In the genomic region with DNA sequence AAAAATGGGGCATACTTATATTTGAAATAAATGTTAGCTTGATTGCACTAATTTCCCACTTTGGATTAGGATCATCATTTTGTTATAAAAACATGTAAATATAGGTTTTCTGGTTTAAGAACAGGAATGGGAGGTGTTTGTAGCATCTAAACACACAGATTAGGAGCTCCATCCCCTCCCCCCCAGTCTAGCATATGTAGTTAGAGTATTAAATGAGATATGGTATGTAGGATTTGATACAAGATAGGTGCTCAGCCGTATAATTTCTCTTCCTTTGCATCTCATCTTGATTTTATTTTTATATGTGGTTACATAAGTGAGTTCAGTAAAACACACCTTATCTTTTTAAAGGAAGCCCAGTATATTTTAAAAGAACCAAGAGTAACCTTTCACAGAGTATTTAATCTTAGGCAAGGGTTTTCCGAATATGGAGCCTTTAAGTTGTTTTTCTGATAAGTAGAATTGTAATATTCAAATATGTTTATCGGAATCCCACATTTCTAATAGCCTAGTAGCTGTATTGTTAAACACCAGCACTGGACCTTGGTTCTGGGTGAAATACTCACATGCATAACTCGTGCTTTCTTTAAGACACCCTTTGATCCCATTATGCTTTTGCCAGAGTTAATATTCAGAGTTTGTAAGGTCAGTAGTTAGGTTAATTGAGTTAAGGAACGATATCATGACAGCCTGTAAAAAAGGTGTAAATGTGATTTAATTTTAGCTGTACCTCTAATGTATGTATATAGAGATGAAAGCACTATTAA, we compare ENCODE assay signal across 9 cellular contexts. TPM values are rescaled to one million over a fixed set of nuclear protein-coding genes. Genes with fewer than 3 reads are reported as not detected.
DNase-seq lines count a peak whose midpoint lies in the region; ATAC-seq and TF ChIP-seq lines count a peak whose summit lies in the region.
"Had no signal": no experiment of that assay in that cellular context is flagged by ENCODE, and none has a peak within 500 bp of the region (broad histone marks: within the 10 kb centered on the region; RNA-seq: fewer than 3 reads in every experiment).

No MANE protein-coding gene starts in this region.

- no peak for DNase-seq in activated T-cell treated with anti-CD3 and anti-CD28 coated beads, Interleukin-2, amount 50 U/mL, for 4 hours
- DNase-seq in activated T-cell treated with anti-CD3 and anti-CD28 coated beads for 4 hours (no peak), hepatocyte (ENCODE audit: low spot score) (no peak), SK-N-DZ (ENCODE audit: low spot score) (no peak), NCI-H2107 treated with DMSO at 0.1 percent for 48 hours (lab: John Stamatoyannopoulos, UW; ENCODE audit: unreplicated experiment) (no peak)
- no peak for DNase-seq in stimulated activated naive CD8-positive, alpha-beta T cell treated with anti-CD3 and anti-CD28 coated beads, Interleukin-15, amount 100 ng/mL, for 72 hours

- no peaks in the 10 kb centered on the region for H3K9me3 Mint-ChIP-seq in activated T-cell treated with anti-CD3 and anti-CD28 coated beads, Interleukin-2, amount 50 U/mL, for 4 hours
- H3K9me3 Mint-ChIP-seq in stimulated activated naive CD8-positive, alpha-beta T cell treated with anti-CD3 and anti-CD28 coated beads, Interleukin-15, amount 100 ng/mL, for 72 hours, result no peaks in the 10 kb centered on the region

- H3K36me3 Mint-ChIP-seq in activated T-cell treated with anti-CD3 and anti-CD28 coated beads, Interleukin-2, amount 50 U/mL, for 4 hours (ENCODE audit: insufficient read depth), result peaks cover 14% of the 10 kb centered on the region

- H3K27me3 Mint-ChIP-seq in activated T-cell treated with anti-CD3 and anti-CD28 coated beads, Interleukin-2, amount 50 U/mL, for 4 hours (ENCODE audit: low read depth), result no peaks in the 10 kb centered on the region
- H3K27me3 Mint-ChIP-seq in stimulated activated naive CD8-positive, alpha-beta T cell treated with anti-CD3 and anti-CD28 coated beads, Interleukin-15, amount 100 ng/mL, for 72 hours, result no peaks in the 10 kb centered on the region

- peak overlapping the region; percentile 91 for H3K4me3 ChIP-seq in WI38 (ENCODE audit: low read depth, low read length)
- peak overlapping the region; percentile 93 for H3K4me3 ChIP-seq in hepatocyte

- ATAC-seq in activated T-cell treated with anti-CD3 and anti-CD28 coated beads, Interleukin-2, amount 50 U/mL, for 4 hours, result no peak
- no peak for ATAC-seq in stimulated activated naive CD8-positive, alpha-beta T cell treated with anti-CD3 and anti-CD28 coated beads, Interleukin-15, amount 100 ng/mL, for 72 hours
- ATAC-seq in GM19452 (IDR thresholded peaks at IDR 0.05; ENCODE audit: unreplicated experiment), result no peak

- H3K27me3 ChIP-seq in hepatocyte, result no peaks in the 10 kb centered on the region

- H3K4me1 ChIP-seq in hepatocyte (ENCODE audit: insufficient read depth), result peaks cover 8% of the 10 kb centered on the region

- H3K4me2 ChIP-seq in hepatocyte, result peak overlapping the region; percentile 81

- no peaks in the 10 kb centered on the region for H3K9me2 ChIP-seq in hepatocyte (replicated peaks; ENCODE audit: insufficient read depth)

- H2AFZ ChIP-seq in hepatocyte, result no peak overlapping the region

- H3K27ac ChIP-seq in hepatocyte, result peak overlapping the region; percentile 100
- H3K27ac ChIP-seq: C4-2B had no signal

- 62% methylated on average over 5 of the region's 5 CpGs for WGBS in hepatocyte (ENCODE audit: low lambda C conversion rate, missing lambda C conversion rate)

- H3K9me3 ChIP-seq in hepatocyte (ENCODE audit: low read depth), result no peaks in the 10 kb centered on the region

- no peaks in the 10 kb centered on the region for H3K36me3 ChIP-seq in hepatocyte (replicated peaks; ENCODE audit: insufficient read depth, low read depth)

- peaks cover 53% of the 10 kb centered on the region for H3K4me1 Mint-ChIP-seq in activated T-cell treated with anti-CD3 and anti-CD28 coated beads, Interleukin-2, amount 50 U/mL, for 4 hours (ENCODE audit: low read depth)
- peaks cover 60% of the 10 kb centered on the region for H3K4me1 Mint-ChIP-seq in stimulated activated naive CD8-positive, alpha-beta T cell treated with anti-CD3 and anti-CD28 coated beads, Interleukin-15, amount 100 ng/mL, for 72 hours

- peak overlapping the region; percentile 92 for H3K4me3 Mint-ChIP-seq in activated T-cell treated with anti-CD3 and anti-CD28 coated beads, Interleukin-2, amount 50 U/mL, for 4 hours
- H3K4me3 Mint-ChIP-seq in stimulated activated naive CD8-positive, alpha-beta T cell treated with anti-CD3 and anti-CD28 coated beads, Interleukin-15, amount 100 ng/mL, for 72 hours, result peak overlapping the region; percentile 94 to 99

- H3K79me2 ChIP-seq in hepatocyte, result peaks cover 64% of the 10 kb centered on the region

- peaks cover 52% of the 10 kb centered on the region for H4K20me1 ChIP-seq in hepatocyte (ENCODE audit: insufficient read depth, poor library complexity, severe bottlenecking)

- no peak overlapping the region for H3K27ac Mint-ChIP-seq in stimulated activated naive CD8-positive, alpha-beta T cell treated with anti-CD3 and anti-CD28 coated beads, Interleukin-15, amount 100 ng/mL, for 72 hours

- TF ChIP-seq CTCF in WI38 (IDR thresholded peaks at IDR 0.05; ENCODE audit: low read depth, low read length) (no peak), hepatocyte (IDR thresholded peaks at IDR 0.05; ENCODE audit: poor library complexity) (no peak)

RNA-seq across cellular contexts. Expression of a gene that starts 2.3 kb away (rescaled TPM):
- 10 to 100 TPM; 35.1 to 41.9 (median 39.7) TPM for total RNA-seq in activated T-cell treated with anti-CD3 and anti-CD28 coated beads, Interleukin-2, amount 50 U/mL, for 4 hours
- total RNA-seq in hepatocyte, result 81.5 and 118 TPM in 2 replicates
- polyA plus RNA-seq in hepatocyte, result 38.4 and 41.3 TPM in 2 replicates
- polyA plus RNA-seq in SK-N-DZ (2014; cell fraction: cytosol; rRNA removed), result 46.4 and 59.8 TPM in 2 replicates
- polyA plus RNA-seq in SK-N-DZ (2014; cell fraction: nucleus; rRNA removed), result 109 and 227 TPM in 2 replicates
